In the genomic region with DNA sequence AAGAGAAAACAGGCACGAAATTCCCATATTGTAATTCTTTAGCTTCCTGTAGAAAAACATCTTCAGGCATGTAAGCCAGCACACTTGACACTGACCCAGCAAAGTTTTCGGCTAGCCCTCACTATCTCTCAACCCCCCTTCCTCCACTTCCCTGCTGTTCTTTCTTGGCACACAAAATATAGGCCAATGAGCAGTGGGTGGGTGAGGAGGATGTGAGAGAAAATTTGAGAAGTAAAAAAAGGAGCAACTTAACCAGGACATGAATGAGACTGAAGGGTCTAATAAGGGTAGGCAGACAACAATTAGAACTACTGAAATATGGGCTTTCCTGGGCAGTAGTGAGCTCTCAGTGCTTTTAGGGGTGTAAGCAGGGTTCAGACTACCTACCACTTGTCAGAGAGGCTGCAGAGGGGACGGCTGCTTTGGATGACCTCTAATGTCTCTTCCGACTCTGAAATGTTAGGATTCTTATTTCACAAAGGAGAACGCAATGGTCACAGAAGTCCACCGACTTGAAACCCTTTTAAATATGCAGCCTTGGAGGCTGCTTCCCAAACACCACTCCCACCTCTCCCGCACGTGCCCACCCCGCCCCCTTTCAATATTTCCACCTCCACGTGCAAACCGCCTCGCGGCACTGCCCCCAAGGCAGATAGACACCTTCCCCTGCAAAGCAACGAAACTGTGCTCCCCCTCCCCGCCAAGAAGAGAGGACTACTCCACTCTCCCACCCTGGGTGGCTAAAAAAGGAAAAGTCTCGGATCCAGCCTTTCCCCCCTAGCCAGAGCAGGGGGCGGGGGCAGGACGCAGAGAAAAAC, we compare ENCODE assay signal across 8 cellular contexts.
DNase-seq lines count a peak whose midpoint lies in the region; ATAC-seq lines count a peak whose summit lies in the region.

No MANE protein-coding gene starts in this region.

- in situ Hi-C loops in T47D (cut with HindIII; ENCODE audit: low pct_unique_long_range_greater_than_20kb, low sequenced_read_pairs) = no loop called here

- no peak for ATAC-seq in stimulated activated naive CD8-positive, alpha-beta T cell treated with anti-CD3 and anti-CD28 coated beads, Interleukin-15, Interleukin-2, amounts not matched to agents 100 U/mL and 50 U/mL, for 24 hours
- no peak for ATAC-seq in GM19328 (IDR thresholded peaks at IDR 0.05; ENCODE audit: unreplicated experiment)
- ATAC-seq in GM19463 (IDR thresholded peaks at IDR 0.05; ENCODE audit: unreplicated experiment) = no peak

- peak; percentile 16 for DNase-seq in SKM-1 treated with dmso at 0.1 percent for 144 hours (lab: John Stamatoyannopoulos, UW; ENCODE audit: unreplicated experiment)
- DNase-seq in SKM-1 (lab: John Stamatoyannopoulos, UW; ENCODE audit: unreplicated experiment) = no peak
- DNase-seq in NOMO-1 treated with dmso at 0.1 percent for 144 hours (lab: John Stamatoyannopoulos, UW; ENCODE audit: unreplicated experiment) = peak; percentile 74
- peak; percentile 11 to 29 for DNase-seq in T47D (ENCODE audit: low read depth in 1 of 2, low spot score in 1 of 2)
- peak; percentile 75 for DNase-seq in left kidney (ENCODE audit: low read depth, low spot score)
- peak; percentile 35 for DNase-seq in stimulated activated naive CD8-positive, alpha-beta T cell treated with anti-CD3 and anti-CD28 coated beads, Interleukin-15, Interleukin-2, amounts not matched to agents 100 U/mL and 50 U/mL, for 24 hours
